In the genomic region with DNA sequence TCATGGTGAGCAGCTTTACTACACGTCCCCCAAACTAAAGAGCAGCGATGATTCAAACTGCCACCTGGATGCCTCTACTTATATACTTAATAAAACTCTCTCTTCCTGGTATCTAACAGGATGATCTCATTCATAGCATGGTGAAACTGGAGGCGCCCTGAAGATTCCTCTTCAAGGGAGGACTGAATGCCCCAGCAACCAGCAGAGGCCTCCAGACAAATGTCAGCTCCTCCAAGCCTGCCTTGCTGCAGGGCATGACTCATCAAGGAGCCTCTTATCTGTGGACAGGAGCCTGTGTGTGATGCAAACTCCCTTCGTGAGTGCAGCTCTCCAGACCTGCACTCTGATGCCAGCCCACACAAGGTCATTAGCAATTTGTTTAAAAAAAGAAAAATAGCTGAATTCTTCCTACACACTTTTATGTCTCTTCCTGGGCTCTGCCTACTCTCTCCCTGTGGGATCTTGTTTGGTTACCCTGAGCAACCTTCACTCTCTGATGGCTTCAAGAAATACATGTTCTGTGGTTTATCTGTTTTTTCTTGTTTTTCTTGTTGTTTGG, we compare ENCODE assay signal across 8 cellular contexts. TPM values are rescaled to one million over a fixed set of nuclear protein-coding genes. Genes with fewer than 3 reads are reported as not detected.
DNase-seq lines count a peak whose midpoint lies in the region; ATAC-seq and TF ChIP-seq lines count a peak whose summit lies in the region.

No MANE protein-coding gene starts in this region.

- H3K9ac ChIP-seq in rectal smooth muscle tissue (ENCODE audit: low read length): no peak overlapping the region

- H3K36me3 ChIP-seq in rectal smooth muscle tissue (ENCODE audit: control insufficient read depth, insufficient read depth, low read length): peaks cover 5% of the 10 kb centered on the region

- ATAC-seq in GM19023 (IDR thresholded peaks at IDR 0.05; ENCODE audit: unreplicated experiment) (no peak), GM19351 (IDR thresholded peaks at IDR 0.05; ENCODE audit: unreplicated experiment) (no peak)

- H3K27me3 ChIP-seq in rectal smooth muscle tissue (ENCODE audit: control insufficient read depth, insufficient read depth, low read length): no peaks in the 10 kb centered on the region

- TF ChIP-seq CTCF in epithelial cell of esophagus (IDR thresholded peaks at IDR 0.05; ENCODE audit: insufficient read depth, low read depth, low read length, missing control alignments): no peak

- peak overlapping the region; percentile 58 for H3K27ac ChIP-seq in rectal smooth muscle tissue (ENCODE audit: low read depth, low read length)

- H3K4me1 ChIP-seq in rectal smooth muscle tissue (ENCODE audit: control insufficient read depth, insufficient read depth, low read length): peaks cover 11% of the 10 kb centered on the region

- peak; percentile 62 for DNase-seq in AG08396 (ENCODE audit: low spot score)
- DNase-seq in HT1080 (ENCODE audit: low read depth): peak; percentile 97
- DNase-seq in T1000 (lab: John Stamatoyannopoulos, UW): peak; percentile 82
- peak; percentile 81 for DNase-seq in epithelial cell of esophagus (ENCODE audit: low read depth)
- DNase-seq in NCI-H2107 treated with DMSO at 0.1 percent for 48 hours (lab: John Stamatoyannopoulos, UW; ENCODE audit: unreplicated experiment): no peak

- H3K4me3 ChIP-seq in epithelial cell of esophagus (ENCODE audit: low read length): no peak overlapping the region
- H3K4me3 ChIP-seq in rectal smooth muscle tissue (ENCODE audit: low read length): no peak overlapping the region

RNA-seq across cellular contexts. Expression of gene LONRF2, which starts 30.2 kb away (rescaled TPM):
- 0.47 and 1.6 TPM in 2 replicates for total RNA-seq in HT1080 (2014; rRNA removed; shearing (Covaris generic))
- polyA plus RNA-seq in HT1080 (2015; cell fraction: cytosol; rRNA removed): 0.74 and 1.4 TPM in 2 replicates
- polyA plus RNA-seq in HT1080 (2015; cell fraction: nucleus; rRNA removed): 4.6 and 5.6 TPM in 2 replicates
